In genomic region chr14:56482306-56482705, GRCh38 we compare ENCODE assay signal across 10 cellular contexts.
DNase-seq lines count a peak whose midpoint lies in the region; ATAC-seq and TF ChIP-seq lines count a peak whose summit lies in the region.
"Had no signal": no experiment of that assay in that cellular context is flagged by ENCODE, and none has a peak within 500 bp of the region (broad histone marks: within the 10 kb centered on the region; RNA-seq: fewer than 3 reads in every experiment).

No MANE protein-coding gene starts in this region.

- H3K36me3 ChIP-seq in KMS-11 (ENCODE audit: insufficient read depth): no peaks in the 10 kb centered on the region

- H4K20me1 ChIP-seq in KMS-11 (ENCODE audit: insufficient read depth): no peaks in the 10 kb centered on the region

- DNase-seq in EH (ENCODE audit: low read depth) (peak; percentile 18), SK-MEL-5 (ENCODE audit: low read depth, low spot score) (peak; percentile 53), kidney tubule cell (ENCODE audit: low spot score) (peak; percentile 48), RWPE1 (ENCODE audit: low spot score) (no peak), mucosa of gallbladder (ENCODE audit: low spot score) (no peak)
- DNase-seq: psoas muscle had no signal

- in situ Hi-C loops in SK-MEL-5 (cut with HindIII; ENCODE audit: low pct_unique_long_range_greater_than_20kb, low sequenced_read_pairs): no loop called here

- H3K27ac ChIP-seq in KMS-11: no peak overlapping the region
- no peak overlapping the region for H3K27ac ChIP-seq in RWPE1
- H3K27ac ChIP-seq: epithelial cell of prostate, psoas muscle had no signal

- H3K9ac ChIP-seq in KMS-11: no peak overlapping the region

- H3K4me1 ChIP-seq in KMS-11 (ENCODE audit: low read depth, poor library complexity, severe bottlenecking): no peaks in the 10 kb centered on the region
- H3K4me1 ChIP-seq: psoas muscle had no signal

- no peak for ATAC-seq in HG03175 (IDR thresholded peaks at IDR 0.05; ENCODE audit: unreplicated experiment)
- no peak for ATAC-seq in GM18870 (IDR thresholded peaks at IDR 0.05; ENCODE audit: unreplicated experiment)
- ATAC-seq: psoas muscle had no signal

- POLR2A ChIA-PET in RWPE1 (lab: Yijun Ruan, JAX; ENCODE audit: low non-redundant PET): no interaction called here

- no peak overlapping the region for H2AFZ ChIP-seq in KMS-11 (ENCODE audit: low read depth)

- H3K4me2 ChIP-seq in KMS-11: no peak overlapping the region

- no peak overlapping the region for H3K4me3 ChIP-seq in KMS-11 (IDR thresholded peaks at IDR 0.05; ENCODE audit: insufficient read depth, low read depth, low read length)
- H3K4me3 ChIP-seq: psoas muscle had no signal

- H3K27me3 ChIP-seq in KMS-11 (ENCODE audit: insufficient read depth, low read depth): no peaks in the 10 kb centered on the region

- peak; percentile 41; the same call in 1 of the 2 replicates for TF ChIP-seq CTCF in KMS-11 (conservative IDR thresholded peaks at IDR 0.05; ENCODE audit: low read depth, low read length)
- TF ChIP-seq CTCF in RWPE1 (conservative IDR thresholded peaks at IDR 0.05; ENCODE audit: low read depth): no peak

- H3K79me2 ChIP-seq in KMS-11 (ENCODE audit: insufficient read depth, low read depth): no peaks in the 10 kb centered on the region

- CTCF ChIA-PET in RWPE1 (lab: Yijun Ruan, JAX): interaction anchor here (0.7 to 1.1 kb wide), 3 partner anchors 9 to 109 kb away, joined by 3 read pairs; no protein-coding TSS in a partner anchor

Comparison
In these comparisons a context has a peak if more than half of its experiments do, and no peak if none do; other contexts are left out.
1. DNase-seq: peak in EH (single experiment), SK-MEL-5 (single experiment) and kidney tubule cell (single experiment); none in RWPE1 (single experiment) and mucosa of gallbladder (single experiment).